ENCODE assay signal across 8 cellular contexts in the genomic region with DNA sequence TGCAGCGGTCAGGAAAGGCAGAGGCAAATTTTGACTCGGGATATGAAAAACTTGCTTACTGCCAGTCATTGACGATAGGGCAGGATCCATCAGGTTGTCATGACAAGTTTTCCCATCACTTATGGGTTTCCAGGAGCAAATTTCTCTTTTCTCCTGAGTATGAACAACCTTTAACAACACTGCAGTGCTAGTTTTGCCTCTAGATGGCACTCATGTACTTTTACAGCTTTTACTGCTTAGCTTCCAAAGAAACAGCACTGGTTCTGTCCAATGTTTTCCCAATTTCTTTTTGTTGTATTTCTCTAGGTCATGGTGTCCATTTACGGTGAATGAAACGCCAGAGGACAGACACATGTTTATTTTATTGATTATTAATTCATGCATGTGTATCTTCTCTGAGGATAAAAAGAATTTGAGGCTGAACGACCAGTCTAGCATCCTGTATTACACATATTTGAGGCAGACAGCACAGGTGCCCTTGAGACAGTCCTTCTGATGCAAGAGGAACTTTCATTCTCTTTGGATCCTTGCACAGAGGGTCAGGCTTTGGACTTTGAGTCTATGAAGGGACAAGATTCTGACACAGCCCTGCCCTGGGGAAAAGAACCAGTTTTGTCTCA.
DNase-seq lines count a peak whose midpoint lies in the region; ATAC-seq, FAIRE-seq and TF ChIP-seq lines count a peak whose summit lies in the region.

No MANE protein-coding gene starts in this region.

- no peak overlapping the region for H3K18ac ChIP-seq in mesendoderm (ENCODE audit: low read length)

- H3K27ac ChIP-seq in mesendoderm (ENCODE audit: low read depth, low read length): no peak overlapping the region

- H3K4me2 ChIP-seq in mesendoderm (ENCODE audit: low read length): no peak overlapping the region

- H3K56ac ChIP-seq in mesendoderm (ENCODE audit: low read length): no peak overlapping the region

- H4K8ac ChIP-seq in mesendoderm (ENCODE audit: low read depth, low read length): no peak overlapping the region

- no peak for TF ChIP-seq POLR2A in H54 (IDR thresholded peaks at IDR 0.05; ENCODE audit: low read depth, low read length)

- peak overlapping the region; percentile 8 for H2BK120ac ChIP-seq in mesendoderm (ENCODE audit: low read depth, low read length)

- no peak overlapping the region for H3K4me3 ChIP-seq in mesendoderm (ENCODE audit: low read length)

- H3K79me1 ChIP-seq in mesendoderm (ENCODE audit: low read length): no peaks in the 10 kb centered on the region

- H2BK15ac ChIP-seq in mesendoderm (replicated peaks; ENCODE audit: low read depth): peak overlapping the region; percentile 41

- FAIRE-seq in H54 (lab: Jason Lieb, UNC): no peak

- H3K23ac ChIP-seq in mesendoderm (ENCODE audit: low read length): no peak overlapping the region

- no CpG with 5 or more reads among the region's 6 CpGs for WGBS in mesendoderm (ENCODE audit: extremely low coverage, insufficient coverage, low lambda C conversion rate)

- DNase-seq in EL: peak; percentile 31
- DNase-seq in HS-5 (ENCODE audit: low read depth): peak; percentile 11
- peak; percentile 81 for DNase-seq in NCI-H82 (lab: John Stamatoyannopoulos, UW)
- peak; percentile 36 to 57 for DNase-seq in dermis microvascular lymphatic vessel endothelial cell (ENCODE audit: low read depth in 2 of 2)
- peak; percentile 66 for DNase-seq in mesendoderm
- no peak for DNase-seq in H54 (ENCODE audit: insufficient read length, low spot score)
- no peak for DNase-seq in ureter (ENCODE audit: low spot score)

- no peak overlapping the region for H3K9ac ChIP-seq in mesendoderm (ENCODE audit: low read length)

- H3K79me2 ChIP-seq in mesendoderm (ENCODE audit: control insufficient read depth, insufficient read depth, low read length): no peaks in the 10 kb centered on the region

- no peaks in the 10 kb centered on the region for H3K27me3 ChIP-seq in mesendoderm (ENCODE audit: insufficient read depth, low read length, poor library complexity)

- H3K4ac ChIP-seq in mesendoderm (ENCODE audit: low read depth, low read length): no peak overlapping the region

- H2AK5ac ChIP-seq in mesendoderm (ENCODE audit: low read length): no peak overlapping the region

- no peaks in the 10 kb centered on the region for H3K36me3 ChIP-seq in mesendoderm (ENCODE audit: control insufficient read depth, insufficient read depth, low read length)

- H3K4me1 ChIP-seq in mesendoderm (ENCODE audit: control insufficient read depth, low read depth, low read length): no peaks in the 10 kb centered on the region

- H4K5ac ChIP-seq in mesendoderm (ENCODE audit: low read length): no peak overlapping the region

- H2BK5ac ChIP-seq in mesendoderm (ENCODE audit: low read length): no peak overlapping the region

- ATAC-seq in HG03108 (IDR thresholded peaks at IDR 0.05; ENCODE audit: unreplicated experiment): no peak

Comparison
In these comparisons a context has a peak if more than half of its experiments do, and no peak if none do; other contexts are left out.
1. DNase-seq: peak in EL (single experiment), HS-5 (single experiment), NCI-H82 (single experiment), dermis microvascular lymphatic vessel endothelial cell (2 of 2) and mesendoderm (single experiment); none in H54 (single experiment) and ureter (single experiment).